ENCODE assay signal across 8 cellular contexts in the genomic region with DNA sequence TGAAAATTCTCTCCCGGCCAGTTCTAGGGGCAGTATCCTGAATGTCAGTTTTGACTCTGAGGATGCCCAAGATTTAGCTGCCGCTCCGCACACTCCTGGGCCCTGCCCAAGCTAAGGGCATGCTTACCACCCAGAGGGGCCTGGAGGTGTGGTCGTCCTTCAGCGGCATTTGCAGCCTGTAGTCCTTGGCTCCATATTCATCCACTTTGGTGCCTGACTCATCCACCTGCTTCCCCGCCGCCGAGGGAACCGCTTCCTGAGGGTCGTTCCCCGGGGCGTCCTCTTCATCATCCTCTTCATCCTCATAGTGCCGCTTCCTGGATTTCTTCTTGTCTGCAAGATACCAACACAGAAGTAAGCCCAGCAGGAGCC. TPM values are rescaled to one million over a fixed set of nuclear protein-coding genes. Genes with fewer than 3 reads are reported as not detected.
DNase-seq lines count a peak whose midpoint lies in the region; ATAC-seq and TF ChIP-seq lines count a peak whose summit lies in the region.

No MANE protein-coding gene starts in this region.

- H3K4me3 ChIP-seq in PC-3 (ENCODE audit: low read length) (peak overlapping the region; percentile 100), ectodermal cell (ENCODE audit: insufficient read depth, low read depth, low read length) (peak overlapping the region; percentile 84), mucosa of stomach (ENCODE audit: low read length) (peak overlapping the region; percentile 93)

- peak; percentile 46 for ATAC-seq in PC-3

- no peaks in the 10 kb centered on the region for H3K27me3 ChIP-seq in PC-3 (ENCODE audit: low read length)
- H3K27me3 ChIP-seq in ectodermal cell (ENCODE audit: control insufficient read depth, insufficient read depth, low read length, poor library complexity, severe bottlenecking), result no peaks in the 10 kb centered on the region
- no peaks in the 10 kb centered on the region for H3K27me3 ChIP-seq in mucosa of stomach (ENCODE audit: control insufficient read depth, insufficient read depth, low read length)

- DNase-seq in activated CD4-positive, alpha-beta T cell treated with anti-CD3 and anti-CD28 coated beads for 48 hours, result peak; percentile 21
- DNase-seq in activated CD4-positive, alpha-beta T cell treated with anti-CD3 and anti-CD28 coated beads for 1 hour, result no peak
- DNase-seq in PC-3, result peak; percentile 24
- DNase-seq in C1 segment of cervical spinal cord (lab: John Stamatoyannopoulos, UW), result no peak
- DNase-seq in retina, result no peak
- DNase-seq in NCI-H146 treated with DMSO at 0.1 percent for 48 hours (lab: John Stamatoyannopoulos, UW; ENCODE audit: unreplicated experiment), result no peak

- peaks cover 41% of the 10 kb centered on the region for H3K79me2 ChIP-seq in PC-3 (ENCODE audit: low read length)

- peak overlapping the region; percentile 99 for H3K4me2 ChIP-seq in PC-3 (ENCODE audit: low read length)

- WGBS in ectodermal cell, 2 experiments, result 17 to 19% methylated on average over 13 of the region's 13 CpGs

- TSS peak; percentile 43 for BruUV-seq in PC-3 (replicated peaks; lab: Mats Ljungman, UMichigan)

- peaks cover 33% of the 10 kb centered on the region for H3K36me3 ChIP-seq in PC-3 (ENCODE audit: low read depth, low read length)
- peaks cover 40% of the 10 kb centered on the region for H3K36me3 ChIP-seq in ectodermal cell (ENCODE audit: control insufficient read depth, insufficient read depth, low read length)
- peaks cover 14% of the 10 kb centered on the region for H3K36me3 ChIP-seq in mucosa of stomach (ENCODE audit: control insufficient read depth, insufficient read depth, low read length)

- H3K9ac ChIP-seq in PC-3 (ENCODE audit: low read length), result peak overlapping the region; percentile 98
- peak overlapping the region; percentile 93 for H3K9ac ChIP-seq in mucosa of stomach (ENCODE audit: low read length)

- no peaks in the 10 kb centered on the region for H3K9me2 ChIP-seq in PC-3 (replicated peaks; ENCODE audit: low read length)

- POLR2A ChIA-PET in PC-3 (lab: Charles Lee; ENCODE audit: unreplicated experiment), result no interaction called here

- H2AFZ ChIP-seq in PC-3 (ENCODE audit: low read length), result peak overlapping the region; percentile 90

- TF ChIP-seq CTCF in PC-3 (conservative IDR thresholded peaks at IDR 0.05; ENCODE audit: low read depth, low read length), result no peak

- no peaks in the 10 kb centered on the region for H3K9me3 ChIP-seq in PC-3 (ENCODE audit: low read length)
- H3K9me3 ChIP-seq in ectodermal cell (ENCODE audit: control insufficient read depth, low read length), result no peaks in the 10 kb centered on the region
- H3K9me3 ChIP-seq in mucosa of stomach (ENCODE audit: control insufficient read depth, low read length), result no peaks in the 10 kb centered on the region

- CTCF ChIA-PET in PC-3 (lab: Charles Lee), result interaction anchor here (1.1 kb wide), 2 partner anchors 96 to 97 kb away, joined by 4 to 9 read pairs; no protein-coding TSS in a partner anchor

- no peaks in the 10 kb centered on the region for H4K20me1 ChIP-seq in PC-3 (ENCODE audit: low read length)

- H3K4me1 ChIP-seq in PC-3 (ENCODE audit: insufficient read depth, low read length) (peaks cover 14% of the 10 kb centered on the region), ectodermal cell (ENCODE audit: control insufficient read depth, insufficient read depth, low read length) (peaks cover 12% of the 10 kb centered on the region), mucosa of stomach (ENCODE audit: control insufficient read depth, insufficient read depth, low read length) (peaks cover 10% of the 10 kb centered on the region)

- H3F3A ChIP-seq in PC-3 (ENCODE audit: low read length, unreplicated experiment), result no peaks in the 10 kb centered on the region

- intact Hi-C loops in PC-3 (cut with micrococcal nuclease), result no loop called here

- peak overlapping the region; percentile 49 for H3K27ac ChIP-seq in PC-3 (ENCODE audit: low read length)
- no peak overlapping the region for H3K27ac ChIP-seq in ectodermal cell (ENCODE audit: insufficient read depth, low read depth, low read length, poor library complexity, severe bottlenecking)

RNA-seq across cellular contexts. Expression of gene ERCC3, which starts 0.6 kb away (rescaled TPM):
- total RNA-seq in PC-3 (2014; rRNA removed), result 39.0 and 44.3 TPM in 2 replicates
- 66.8 TPM for polyA plus RNA-seq in ectodermal cell (2013, experiment 1 of 4)
- polyA plus RNA-seq in ectodermal cell (2013, experiment 2 of 4), result 59.0 TPM
- polyA plus RNA-seq in ectodermal cell (2013, experiment 3 of 4), result 54.2 TPM
- 60.5 TPM for polyA plus RNA-seq in ectodermal cell (2013, experiment 4 of 4)

Comparison
In these comparisons a context has a peak if more than half of its experiments do, and no peak if none do; other contexts are left out.
1. DNase-seq: peak in activated CD4-positive, alpha-beta T cell treated with anti-CD3 and anti-CD28 coated beads for 48 hours (single experiment) and PC-3 (single experiment); none in activated CD4-positive, alpha-beta T cell treated with anti-CD3 and anti-CD28 coated beads for 1 hour (single experiment), C1 segment of cervical spinal cord (0 of 14), retina (single experiment) and NCI-H146 treated with DMSO at 0.1 percent for 48 hours (single experiment).
2. Peak in every context shown above with its lines, with median percentiles within 50 percentile points of each other: H3K4me3 ChIP-seq.